8 cellular contexts compared by ENCODE assay signal in genomic region chr16:1002399-1003161, GRCh38. TPM values are rescaled to one million over a fixed set of nuclear protein-coding genes. Genes with fewer than 3 reads are reported as not detected.
DNase-seq lines count a peak whose midpoint lies in the region; ATAC-seq, FAIRE-seq and TF ChIP-seq lines count a peak whose summit lies in the region.

No MANE protein-coding gene starts in this region.

- H3K36me3 Mint-ChIP-seq in T-helper 2 cell treated with Interferon-gamma antibody and Interleukin-4, amounts not matched to agents 5 μg/mL and 100 μg/mL, for 36 hours (ENCODE audit: low read depth), result no peaks in the 10 kb centered on the region
- no peaks in the 10 kb centered on the region for H3K36me3 Mint-ChIP-seq in astrocyte (ENCODE audit: low read depth, unreplicated experiment)
- H3K36me3 Mint-ChIP-seq in naive thymus-derived CD8-positive, alpha-beta T cell, result no peaks in the 10 kb centered on the region

- no peak overlapping the region for H3K4me3 Mint-ChIP-seq in T-helper 2 cell treated with Interferon-gamma antibody and Interleukin-4, amounts not matched to agents 5 μg/mL and 100 μg/mL, for 36 hours
- H3K4me3 Mint-ChIP-seq in astrocyte (ENCODE audit: unreplicated experiment), result no peak overlapping the region
- peak overlapping the region in 5 of 10 donors; percentile 36 to 66 (median 55) for H3K4me3 Mint-ChIP-seq in naive thymus-derived CD8-positive, alpha-beta T cell

- no peaks in the 10 kb centered on the region for H3K9me3 Mint-ChIP-seq in T-helper 2 cell treated with Interferon-gamma antibody and Interleukin-4, amounts not matched to agents 5 μg/mL and 100 μg/mL, for 36 hours
- no peaks in the 10 kb centered on the region for H3K9me3 Mint-ChIP-seq in astrocyte (ENCODE audit: unreplicated experiment)
- H3K9me3 Mint-ChIP-seq in naive thymus-derived CD8-positive, alpha-beta T cell, result peaks cover 0 to 3% (median 0%) of the 10 kb centered on the region in 9 donors

- no peak for FAIRE-seq in astrocyte (lab: Jason Lieb, UNC)
- FAIRE-seq in urothelium cell line (lab: Jason Lieb, UNC), result peak; percentile 66

- H2AFZ ChIP-seq in astrocyte (ENCODE audit: low read depth, low read length), result no peak overlapping the region

- peaks cover 22% of the 10 kb centered on the region for H3K27me3 Mint-ChIP-seq in T-helper 2 cell treated with Interferon-gamma antibody and Interleukin-4, amounts not matched to agents 5 μg/mL and 100 μg/mL, for 36 hours (ENCODE audit: low read depth)
- peaks cover 20% of the 10 kb centered on the region for H3K27me3 Mint-ChIP-seq in astrocyte (ENCODE audit: low read depth, unreplicated experiment)
- no peaks in the 10 kb centered on the region for H3K27me3 Mint-ChIP-seq in naive thymus-derived CD8-positive, alpha-beta T cell

- H3K4me1 ChIP-seq in astrocyte (ENCODE audit: insufficient read depth, low read length), result peaks cover 22% of the 10 kb centered on the region

- H4K20me1 ChIP-seq in astrocyte (ENCODE audit: insufficient read depth, low read length), result peaks cover 31% of the 10 kb centered on the region

- no peaks in the 10 kb centered on the region for H3K79me2 ChIP-seq in astrocyte (ENCODE audit: insufficient read depth, low read length)

- H3K9ac ChIP-seq in astrocyte (ENCODE audit: low read length), result no peak overlapping the region

- TF ChIP-seq CTCF in astrocyte (IDR thresholded peaks at IDR 0.05; ENCODE audit: insufficient read depth, low read depth, low read length), result no peak

- no peak overlapping the region for H3K27ac ChIP-seq in astrocyte (ENCODE audit: low read depth, low read length)

- H3K27me3 ChIP-seq in astrocyte (ENCODE audit: insufficient read depth, low read length) (peaks cover 44% of the 10 kb centered on the region), H7 (ENCODE audit: control insufficient read depth, insufficient read depth, low read length) (no peaks in the 10 kb centered on the region)

- H3K27ac Mint-ChIP-seq in T-helper 2 cell treated with Interferon-gamma antibody and Interleukin-4, amounts not matched to agents 5 μg/mL and 100 μg/mL, for 36 hours, result no peak overlapping the region
- no peak overlapping the region for H3K27ac Mint-ChIP-seq in astrocyte (ENCODE audit: unreplicated experiment)
- H3K27ac Mint-ChIP-seq in naive thymus-derived CD8-positive, alpha-beta T cell, result peak overlapping the region in 7 of 10 donors; percentile 22 to 88 (median 43)

- POLR2A ChIA-PET in naive thymus-derived CD8-positive, alpha-beta T cell (lab: Charles Lee), result interaction anchor here (1.3 to 14.6 kb wide), 3 partner anchors 14 to 31 kb away, joined by 3 to 171 read pairs (median 6); partner anchors contain the start of gene SOX8

- H3K9me3 ChIP-seq in astrocyte (ENCODE audit: insufficient read depth, low read depth, low read length), result peaks cover 6% of the 10 kb centered on the region

- DNase-seq in GOT3 (lab: John Stamatoyannopoulos, UW) (peak; percentile 54), astrocyte (ENCODE audit: low read depth) (peak; percentile 66), urothelium cell line (ENCODE audit: low spot score) (peak; percentile 92), H7 (no peak), retina (no peak), NCI-H2171 treated with DMSO at 0.1 percent for 48 hours (lab: John Stamatoyannopoulos, UW) (no peak)
- peak; percentile 86 for DNase-seq in T-helper 2 cell treated with Interferon-gamma antibody and Interleukin-4, amounts not matched to agents 5 μg/mL and 100 μg/mL, for 36 hours (ENCODE audit: low spot score)
- DNase-seq in naive thymus-derived CD8-positive, alpha-beta T cell, result peak in 1 of 10 donors; percentile 58

- ATAC-seq in naive thymus-derived CD8-positive, alpha-beta T cell, result peak in 1 of 2 donors; percentile 18

- no peaks in the 10 kb centered on the region for H3K36me3 ChIP-seq in astrocyte (ENCODE audit: insufficient read depth, low read length)
- no peaks in the 10 kb centered on the region for H3K36me3 ChIP-seq in H7 (replicated peaks; ENCODE audit: control insufficient read depth, insufficient read depth, low read length)

- H3K4me3 ChIP-seq in astrocyte (ENCODE audit: insufficient read depth, low read depth, low read length), result no peak overlapping the region
- no peak overlapping the region for H3K4me3 ChIP-seq in H7 (ENCODE audit: insufficient read depth, low read depth, low read length)

- H3K4me1 Mint-ChIP-seq in T-helper 2 cell treated with Interferon-gamma antibody and Interleukin-4, amounts not matched to agents 5 μg/mL and 100 μg/mL, for 36 hours (ENCODE audit: low read depth), result peaks cover 7% of the 10 kb centered on the region
- H3K4me1 Mint-ChIP-seq in astrocyte (ENCODE audit: low read depth, unreplicated experiment), result peaks cover 3% of the 10 kb centered on the region
- H3K4me1 Mint-ChIP-seq in naive thymus-derived CD8-positive, alpha-beta T cell, result peaks cover 28 to 63% (median 42%) of the 10 kb centered on the region in 4 donors

- H3K4me2 ChIP-seq in astrocyte (ENCODE audit: low read length), result peak overlapping the region; percentile 79

RNA-seq across cellular contexts. Expression of gene SOX8, which starts 21.0 kb away (rescaled TPM):
- 0.70 and 0.98 TPM in 2 replicates for total RNA-seq in astrocyte
- total RNA-seq in naive thymus-derived CD8-positive, alpha-beta T cell, result 1 to 10 TPM; 3.0 to 4.3 TPM
- polyA plus RNA-seq in naive thymus-derived CD8-positive, alpha-beta T cell, result 1 to 10 TPM; 1.3 to 5.1 (median 1.3) TPM
- total RNA-seq in H7 (2014; rRNA removed; shearing (Covaris generic)), result 10.0 and 12.8 TPM in 2 replicates

RNA-seq across cellular contexts. Expression of gene LMF1, which starts 31.8 kb away (rescaled TPM):
- total RNA-seq in astrocyte, result 12.6 and 15.0 TPM in 2 replicates
- total RNA-seq in naive thymus-derived CD8-positive, alpha-beta T cell, result 10 to 100 TPM; 40.7 to 45.1 TPM
- 10 to 100 TPM; 12.2 to 13.6 (median 12.9) TPM for polyA plus RNA-seq in naive thymus-derived CD8-positive, alpha-beta T cell
- 7.1 and 9.5 TPM in 2 replicates for total RNA-seq in H7 (2014; rRNA removed; shearing (Covaris generic))

Comparison
In these comparisons a context has a peak if more than half of its experiments do, and no peak if none do; other contexts are left out.
1. DNase-seq: peak in GOT3 (single experiment), T-helper 2 cell treated with Interferon-gamma antibody and Interleukin-4, amounts not matched to agents 5 μg/mL and 100 μg/mL, for 36 hours (single experiment), astrocyte (single experiment) and urothelium cell line (single experiment); none in H7 (single experiment), retina (single experiment) and NCI-H2171 treated with DMSO at 0.1 percent for 48 hours (single experiment).
2. H3K27ac Mint-ChIP-seq: peak in naive thymus-derived CD8-positive, alpha-beta T cell (7 of 10); none in T-helper 2 cell treated with Interferon-gamma antibody and Interleukin-4, amounts not matched to agents 5 μg/mL and 100 μg/mL, for 36 hours (single experiment) and astrocyte (single experiment).